In genomic region chr1:205933672-205934618, GRCh38 we compare ENCODE assay signal across 1 cellular context.
TF ChIP-seq lines count a peak whose summit lies in the region.

No MANE protein-coding gene starts in this region.

TF ChIP-seq in SK-N-SH treated with all-trans-retinoic acid at 6 μM for 48 hours, 23 proteins besides CTCF, POLR2A, EP300 and RAD21 (continued from another document):
- no peak for TF ChIP-seq TCF4 (CRISPR knock-in tag; IDR thresholded peaks at IDR 0.05; ENCODE audit: borderline replicate concordance)
- no peak for TF ChIP-seq GLIS3 (CRISPR knock-in tag; IDR thresholded peaks at IDR 0.05)
- TF ChIP-seq SNAI2 (CRISPR knock-in tag; IDR thresholded peaks at IDR 0.05), result no peak
- no peak for TF ChIP-seq ZC3H10 (CRISPR knock-in tag; IDR thresholded peaks at IDR 0.05)
